In genomic region chr12:120528861-120529525, GRCh38 we compare ENCODE assay signal across 1 cellular context.
TF ChIP-seq lines count a peak whose summit lies in the region.

COQ5 (minus strand) TSS chr12:120529158; CDS start chr12:120529141, 17 bp downstream.

TF ChIP-seq in K562, 482 proteins besides CTCF, POLR2A, EP300 and RAD21 (continued from another document):
- TF ChIP-seq ZBTB40 (IDR thresholded peaks at IDR 0.05) (peak; percentile 29; the same call in 1 of the 2 replicates), ZBTB40 (CRISPR knock-in tag; IDR thresholded peaks at IDR 0.05) (no peak)
